8 cellular contexts compared by ENCODE assay signal in genomic region chr18:267688-268552, GRCh38. TPM values are rescaled to one million over a fixed set of nuclear protein-coding genes. Genes with fewer than 3 reads are reported as not detected.
A peak's percentile ranks its signal among the peaks of the same experiment; 100 is the strongest.
DNase-seq lines count a peak whose midpoint lies in the region; ATAC-seq and TF ChIP-seq lines count a peak whose summit lies in the region.

A gene with protein sequence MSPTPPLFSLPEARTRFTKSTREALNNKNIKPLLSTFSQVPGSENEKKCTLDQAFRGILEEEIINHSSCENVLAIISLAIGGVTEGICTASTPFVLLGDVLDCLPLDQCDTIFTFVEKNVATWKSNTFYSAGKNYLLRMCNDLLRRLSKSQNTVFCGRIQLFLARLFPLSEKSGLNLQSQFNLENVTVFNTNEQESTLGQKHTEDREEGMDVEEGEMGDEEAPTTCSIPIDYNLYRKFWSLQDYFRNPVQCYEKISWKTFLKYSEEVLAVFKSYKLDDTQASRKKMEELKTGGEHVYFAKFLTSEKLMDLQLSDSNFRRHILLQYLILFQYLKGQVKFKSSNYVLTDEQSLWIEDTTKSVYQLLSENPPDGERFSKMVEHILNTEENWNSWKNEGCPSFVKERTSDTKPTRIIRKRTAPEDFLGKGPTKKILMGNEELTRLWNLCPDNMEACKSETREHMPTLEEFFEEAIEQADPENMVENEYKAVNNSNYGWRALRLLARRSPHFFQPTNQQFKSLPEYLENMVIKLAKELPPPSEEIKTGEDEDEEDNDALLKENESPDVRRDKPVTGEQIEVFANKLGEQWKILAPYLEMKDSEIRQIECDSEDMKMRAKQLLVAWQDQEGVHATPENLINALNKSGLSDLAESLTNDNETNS (minus strand): TSS chr18:268047. CDS start chr18:268019, 28 bp downstream.

- TF ChIP-seq CTCF in AG10803 (conservative IDR thresholded peaks at IDR 0.05; ENCODE audit: low read length) (0 out of 2 replicates have a peak, but pooled peaks have one; percentile 10), spleen (IDR thresholded peaks at IDR 0.05 in 8 of 11, conservative IDR thresholded peaks at IDR 0.05 in 3 of 11) (peak in 1 of 11 experiments; percentile 20)

- intact Hi-C loops in spleen (cut with DNase I; ENCODE audit: low total_unique reads), result loop anchor here (5.0 kb wide), 1 partner anchor 116 kb away; no protein-coding TSS in a partner anchor

- H3K9me3 ChIP-seq in spleen, result no peaks in the 10 kb centered on the region

- no peaks in the 10 kb centered on the region for H3K27me3 ChIP-seq in spleen (replicated peaks in 1 of 7)

- 0 to 1% (median 1%) methylated on average over 20 to 69 of the region's 69 CpGs for WGBS in spleen, 5 donors

- peak within 1 kb of the TSS; percentile 84 to 95 (median 94) for H3K27ac ChIP-seq in spleen

- ATAC-seq in GM19025 (IDR thresholded peaks at IDR 0.05; ENCODE audit: low read depth, unreplicated experiment) (peak; percentile 86), HG03280 (IDR thresholded peaks at IDR 0.05; ENCODE audit: unreplicated experiment) (peak; percentile 92)

- peak; percentile 88 for DNase-seq in AG10803 (ENCODE audit: low read depth)
- peak; percentile 83 to 89 for DNase-seq in NCI-H446 (lab: John Stamatoyannopoulos, UW)
- peak; percentile 90 for DNase-seq in activated CD4-positive, CD25-positive, alpha-beta regulatory T cell treated with anti-CD3 and anti-CD28 coated beads, Interleukin-2, amount 50 U/mL, for 16 hours (ENCODE audit: low read depth, low spot score)
- peak; percentile 92 for DNase-seq in central memory CD4-positive, alpha-beta T cell
- peak; percentile 94 for DNase-seq in inferior parietal cortex (ENCODE audit: extremely low spot score)
- DNase-seq in spleen, result peak; percentile 99

- H3K4me3 ChIP-seq in AG10803 (ENCODE audit: low read length), result peak within 1 kb of the TSS; percentile 93
- H3K4me3 ChIP-seq in spleen, result peak within 1 kb of the TSS; percentile 68 to 97 (median 90)

- TF ChIP-seq POLR2A in spleen (IDR thresholded peaks at IDR 0.05), result peak in 1 of 3 donors; percentile 70

- H3K4me1 ChIP-seq in spleen, result peaks cover 13 to 52% (median 29%) of the 10 kb centered on the region in 6 donors

- peaks cover 0 to 22% (median 18%) of the 10 kb centered on the region in 6 donors for H3K36me3 ChIP-seq in spleen

RNA-seq across cellular contexts. Expression of the gene that starts here (rescaled TPM):
- total RNA-seq in spleen, result 10 to 100 TPM; 36.3 to 91.9 (median 53.2) TPM
- 10 to 100 TPM; 32.7 to 75.1 (median 51.6) TPM for polyA plus RNA-seq in spleen

Comparison
In these comparisons a context has a peak if more than half of its experiments do, and no peak if none do; other contexts are left out.
1. Peak in every context shown above with its lines: DNase-seq, ATAC-seq, H3K4me3 ChIP-seq and H3K27ac ChIP-seq.